In the genomic region with DNA sequence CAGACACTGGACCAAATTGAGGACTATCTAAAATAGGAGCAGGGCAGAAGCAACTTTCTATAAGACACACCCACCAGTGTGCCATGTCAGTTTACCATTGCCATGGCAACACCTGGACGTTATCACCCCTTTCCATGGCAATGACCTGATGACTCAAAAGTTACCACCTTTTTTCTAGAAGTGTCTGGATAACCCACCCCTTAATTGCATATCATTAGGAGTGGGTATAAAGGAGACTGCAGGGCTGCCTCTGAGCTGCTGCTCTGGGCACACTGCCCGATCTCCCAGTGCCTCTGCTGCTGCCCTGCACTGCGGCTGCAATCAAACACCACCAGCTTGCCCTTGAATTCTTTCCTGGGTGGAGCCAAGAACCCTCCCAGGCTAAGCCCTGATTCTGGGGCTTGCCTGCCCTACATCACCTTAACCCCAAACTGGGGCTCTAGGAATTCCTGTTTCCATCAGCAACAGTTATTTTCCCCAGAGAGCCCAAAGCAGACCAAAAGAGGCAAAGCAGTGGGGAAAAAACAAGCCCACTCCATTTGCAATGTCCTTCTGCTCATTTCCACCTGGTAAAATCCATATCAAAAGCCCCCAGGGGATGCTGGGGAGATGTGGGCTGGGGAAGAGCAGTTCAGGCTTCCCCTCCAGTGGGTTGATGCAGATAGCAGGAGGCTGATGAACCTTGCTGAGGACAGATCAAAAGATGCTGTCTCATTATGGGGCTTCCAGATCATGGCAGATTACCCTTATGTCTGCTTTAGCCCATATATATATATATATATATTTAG, we compare ENCODE assay signal across 12 cellular contexts.
DNase-seq lines count a peak whose midpoint lies in the region; ATAC-seq, FAIRE-seq and TF ChIP-seq lines count a peak whose summit lies in the region.
"Had no signal": no experiment of that assay in that cellular context is flagged by ENCODE, and none has a peak within 500 bp of the region (broad histone marks: within the 10 kb centered on the region; RNA-seq: fewer than 3 reads in every experiment).

No MANE protein-coding gene starts in this region.

- TF ChIP-seq EP300 in upper lobe of left lung (IDR thresholded peaks at IDR 0.05), result no peak

- H3K27me3 ChIP-seq in right cardiac atrium (ENCODE audit: control insufficient read depth, insufficient read depth) (no peaks in the 10 kb centered on the region), upper lobe of left lung (no peaks in the 10 kb centered on the region), spleen (replicated peaks in 1 of 7) (no peaks in the 10 kb centered on the region), H7 (ENCODE audit: control insufficient read depth, insufficient read depth, low read length) (no peaks in the 10 kb centered on the region)

- ATAC-seq in right cardiac atrium (no peak), upper lobe of left lung (ENCODE audit: low FRiP score in 2 of 2) (no peak)

- H3K4me1 ChIP-seq in right cardiac atrium (ENCODE audit: control insufficient read depth, insufficient read depth, low read length) (peaks cover 2% of the 10 kb centered on the region), upper lobe of left lung (peaks cover 26 to 43% (median 28%) of the 10 kb centered on the region in 4 donors), spleen (peaks cover 7 to 35% (median 27%) of the 10 kb centered on the region in 6 donors)

- 51% methylated on average over 3 of the region's 3 CpGs for WGBS in right cardiac atrium
- WGBS in upper lobe of left lung, 2 donors, result 38 to 70% methylated on average over 1 to 3 of the region's 3 CpGs
- WGBS in spleen, 5 donors, result 46 to 78% (median 64%) methylated on average over 2 to 3 of the region's 3 CpGs

- H3K9me3 ChIP-seq in right cardiac atrium (ENCODE audit: control insufficient read depth, low read length), result no peaks in the 10 kb centered on the region
- H3K9me3 ChIP-seq in upper lobe of left lung, result peaks cover 0 to 7% (median 5%) of the 10 kb centered on the region in 4 donors
- H3K9me3 ChIP-seq in spleen, result peaks cover 0 to 16% (median 14%) of the 10 kb centered on the region in 8 donors

- TF ChIP-seq POLR2A in upper lobe of left lung (IDR thresholded peaks at IDR 0.05), result no peak
- no peak for TF ChIP-seq POLR2A in spleen (IDR thresholded peaks at IDR 0.05)

- FAIRE-seq in HTR-8/SVneo (lab: Jason Lieb, UNC), result no peak
- FAIRE-seq: GM19239 had no signal

- DNase-seq in NCI-H748 (lab: John Stamatoyannopoulos, UW; ENCODE audit: unreplicated experiment) (peak; percentile 69), NCI-H748 treated with DMSO at 0.1 percent for 48 hours (lab: John Stamatoyannopoulos, UW) (no peak), OCI-M1 (lab: John Stamatoyannopoulos, UW) (peak; percentile 21), right cardiac atrium (peak in 2 of 3 donors; percentile 53 to 71), upper lobe of left lung (no peak), spleen (no peak), H7 (no peak), HTR-8/SVneo (ENCODE audit: insufficient read length, low spot score) (no peak)
- DNase-seq: EL; occipital lobe; stimulated activated CD4-positive, alpha-beta T cell treated with anti-CD3 and anti-CD28 coated beads, Interleukin-15, amount 100 ng/mL, for 24 hours had no signal

- H3K27ac ChIP-seq in right cardiac atrium (ENCODE audit: low read length) (no peak overlapping the region), upper lobe of left lung (peak overlapping the region; percentile 71 to 96 (median 84)), spleen (no peak overlapping the region)

- no peak for TF ChIP-seq CTCF in upper lobe of left lung (IDR thresholded peaks at IDR 0.05)
- TF ChIP-seq CTCF in spleen (IDR thresholded peaks at IDR 0.05 in 8 of 11, conservative IDR thresholded peaks at IDR 0.05 in 3 of 11), result no peak

- H3K4me3 ChIP-seq in right cardiac atrium (ENCODE audit: low read length) (no peak overlapping the region), upper lobe of left lung (no peak overlapping the region), spleen (no peak overlapping the region), H7 (ENCODE audit: insufficient read depth, low read depth, low read length) (no peak overlapping the region)

- H3K36me3 ChIP-seq in upper lobe of left lung (no peaks in the 10 kb centered on the region), spleen (no peaks in the 10 kb centered on the region), H7 (replicated peaks; ENCODE audit: control insufficient read depth, insufficient read depth, low read length) (no peaks in the 10 kb centered on the region)

- intact Hi-C loops in right cardiac atrium (cut with DNase I) (no loop called here), spleen (cut with DNase I; ENCODE audit: low total_unique reads) (no loop called here)

Comparison
In these comparisons a context has a peak if more than half of its experiments do, and no peak if none do; other contexts are left out.
1. DNase-seq: peak in NCI-H748 (single experiment), OCI-M1 (single experiment) and right cardiac atrium (2 of 3); none in NCI-H748 treated with DMSO at 0.1 percent for 48 hours (single experiment), upper lobe of left lung (0 of 2), spleen (single experiment), H7 (single experiment) and HTR-8/SVneo (single experiment).
2. H3K27ac ChIP-seq: peak in upper lobe of left lung (4 of 4); none in right cardiac atrium (single experiment) and spleen (0 of 8).